1 cellular context compared by ENCODE assay signal in genomic region chr1:160133990-160134770, GRCh38.
TF ChIP-seq lines count a peak whose summit lies in the region.

No MANE protein-coding gene starts in this region.

TF ChIP-seq in H1, 55 proteins besides CTCF, POLR2A, EP300 and RAD21:
- TF ChIP-seq EZH2 (IDR thresholded peaks at IDR 0.05; ENCODE audit: low read depth, low read length, severe bottlenecking) (no peak), ATF3 (IDR thresholded peaks at IDR 0.05; ENCODE audit: insufficient read depth, low read depth, low read length) (no peak), POLR2AphosphoS5 (IDR thresholded peaks at IDR 0.05; ENCODE audit: low read depth, low read length) (no peak), TAF1 (IDR thresholded peaks at IDR 0.05; ENCODE audit: low read depth, low read length) (no peak), NANOG (IDR thresholded peaks at IDR 0.05; ENCODE audit: insufficient read depth, low read depth, low read length, poor library complexity, severe bottlenecking) (no peak), MAX (IDR thresholded peaks at IDR 0.05) (no peak), EGR1 (IDR thresholded peaks at IDR 0.05; ENCODE audit: borderline replicate concordance, low read depth, low read length) (no peak), GTF2F1 (IDR thresholded peaks at IDR 0.05; ENCODE audit: borderline replicate concordance, low read depth, low read length) (no peak), USF2 (IDR thresholded peaks at IDR 0.05; ENCODE audit: low read length) (no peak), SP1 (IDR thresholded peaks at IDR 0.05; ENCODE audit: low read depth, low read length) (no peak), YY1 (IDR thresholded peaks at IDR 0.05; ENCODE audit: low read depth, low read length) (no peak), GABPA (IDR thresholded peaks at IDR 0.05; ENCODE audit: borderline replicate concordance, insufficient read depth, low read length) (no peak), ATF2 (IDR thresholded peaks at IDR 0.05; ENCODE audit: low read length) (no peak), SUZ12 (IDR thresholded peaks at IDR 0.05; ENCODE audit: low read length) (no peak), E2F6 (IDR thresholded peaks at IDR 0.05) (no peak), CHD1 (IDR thresholded peaks at IDR 0.05; ENCODE audit: low read depth, low read length) (no peak), BCL11A (IDR thresholded peaks at IDR 0.05; ENCODE audit: low read depth in 2 of 2, low read length in 2 of 2) (no peak), CBX5 (IDR thresholded peaks at IDR 0.05; ENCODE audit: low read depth, low read length) (no peak)
TF ChIP-seq in H1: peak in this region for 0.
